Comparison of ENCODE assay signal across 24 cellular contexts in genomic region chr7:111383133-111383532, GRCh38.
"Had no signal": no experiment of that assay in that cellular context is flagged by ENCODE, and none has a peak within 500 bp of the region (broad histone marks: within the 10 kb centered on the region; RNA-seq: fewer than 3 reads in every experiment).

No MANE protein-coding gene starts in this region.

- H3K36me3 Mint-ChIP-seq: type B pancreatic cell had no signal

- H3K4me1 Mint-ChIP-seq: stimulated activated naive CD8-positive, alpha-beta T cell treated with anti-CD3 and anti-CD28 coated beads, Interleukin-15, amount 100 ng/mL, for 72 hours had no signal

- H3K27me3 ChIP-seq: left lung, ovary, right atrium auricular region, right lobe of liver, tibial nerve, uterus had no signal

- H3K9me3 Mint-ChIP-seq: stimulated activated memory B cell treated with anti-CD40 and anti-IgM and Interleukin-4, amounts not matched to agents 10 μg/mL and 1 μg/mL and 100 μg/mL, for 72 hours had no signal

- H3K27me3 Mint-ChIP-seq: naive B cell; natural killer cell treated with Interleukin-12 subunit alpha and Interleukin-12 subunit beta and Interleukin-15 and Interleukin-18, amount 100 ng/mL, for 72 hours; progenitor cell of endocrine pancreas; stimulated activated memory B cell treated with anti-CD40 and anti-IgM and Interleukin-4, amounts not matched to agents 10 μg/mL and 1 μg/mL and 100 μg/mL, for 72 hours; stimulated activated naive CD8-positive, alpha-beta T cell treated with anti-CD3 and anti-CD28 coated beads, Interleukin-15, amount 100 ng/mL, for 72 hours; type B pancreatic cell had no signal

- H3K4me3 ChIP-seq: left lung, lower lobe of right lung, ovary, right atrium auricular region, right lobe of liver, smooth muscle cell, tibial nerve, uterus had no signal

- H3K27ac ChIP-seq: left lung, lower lobe of right lung, ovary, right atrium auricular region, right lobe of liver, uterus had no signal

- H3K4me3 Mint-ChIP-seq: mesothelial cell of epicardium; naive B cell; natural killer cell treated with Interleukin-12 subunit alpha and Interleukin-12 subunit beta and Interleukin-15 and Interleukin-18, amount 100 ng/mL, for 72 hours; stimulated activated memory B cell treated with anti-CD40 and anti-IgM and Interleukin-4, amounts not matched to agents 10 μg/mL and 1 μg/mL and 100 μg/mL, for 72 hours; stimulated activated naive CD8-positive, alpha-beta T cell treated with anti-CD3 and anti-CD28 coated beads, Interleukin-15, amount 100 ng/mL, for 72 hours; type B pancreatic cell had no signal

- FAIRE-seq: kidney had no signal

- H3K4me1 ChIP-seq: left lung, lower lobe of right lung, right atrium auricular region, uterus had no signal

- H3K27ac Mint-ChIP-seq: mesothelial cell of epicardium; natural killer cell treated with Interleukin-12 subunit alpha and Interleukin-12 subunit beta and Interleukin-15 and Interleukin-18, amount 100 ng/mL, for 72 hours; progenitor cell of endocrine pancreas; stimulated activated memory B cell treated with anti-CD40 and anti-IgM and Interleukin-4, amounts not matched to agents 10 μg/mL and 1 μg/mL and 100 μg/mL, for 72 hours; type B pancreatic cell had no signal

- DNase-seq: kidney; left colon; left lung; lower lobe of right lung; mesendoderm; naive B cell; ovary; right lobe of liver; stimulated activated CD4-positive, alpha-beta T cell treated with anti-CD3 and anti-CD28 coated beads, Interleukin-1b, Interleukin-23, amount 100 ng/mL, for 48 hours; stimulated activated CD4-positive, alpha-beta T cell treated with anti-CD3 and anti-CD28 coated beads, Interleukin-2, amount 100 ng/mL, for 48 hours; stimulated activated CD4-positive, alpha-beta T cell treated with anti-CD3 and anti-CD28 coated beads, Interleukin-4, amount 100 ng/mL, for 4 hours; stimulated activated CD8-positive, alpha-beta memory T cell treated with anti-CD3 and anti-CD28 coated beads, Interleukin-4, amount 100 ng/mL, for 48 hours; stimulated activated naive CD4-positive, alpha-beta T cell treated with Interleukin-2 at 50 U/mL for 16 hours; stimulated activated naive CD8-positive, alpha-beta T cell treated with anti-CD3 and anti-CD28 coated beads, Interleukin-15, amount 100 ng/mL, for 72 hours; substantia nigra; uterus had no signal

- H3K36me3 ChIP-seq: left lung, lower lobe of right lung, ovary, right atrium auricular region, right lobe of liver, tibial nerve, uterus had no signal

- H3K9me3 ChIP-seq: left lung, lower lobe of right lung, ovary, right atrium auricular region, right lobe of liver, tibial nerve, uterus had no signal

- ATAC-seq: left colon; left lung; lower lobe of right lung; natural killer cell treated with Interleukin-12 subunit alpha and Interleukin-12 subunit beta and Interleukin-15 and Interleukin-18, amount 100 ng/mL, for 72 hours; right lobe of liver; stimulated activated memory B cell treated with anti-CD40 and anti-IgM and Interleukin-4, amounts not matched to agents 10 μg/mL and 1 μg/mL and 100 μg/mL, for 72 hours; stimulated activated naive CD8-positive, alpha-beta T cell treated with anti-CD3 and anti-CD28 coated beads, Interleukin-15, amount 100 ng/mL, for 72 hours had no signal
